1 cellular context compared by ENCODE assay signal in genomic region chr4:6355052-6355451, GRCh38.
TF ChIP-seq lines count a peak whose summit lies in the region.

No MANE protein-coding gene starts in this region.

TF ChIP-seq in K562, 482 proteins besides CTCF, POLR2A, EP300 and RAD21 (continued from another document):
- TF ChIP-seq CBFA2T3 (IDR thresholded peaks at IDR 0.05) (peak; percentile 84), HEY1 (CRISPR knock-in tag; IDR thresholded peaks at IDR 0.05; ENCODE audit: borderline replicate concordance) (no peak), BCOR (IDR thresholded peaks at IDR 0.05) (0 out of 2 replicates have a peak, but pooled peaks have one; percentile 26), TEAD4 (IDR thresholded peaks at IDR 0.05; ENCODE audit: low read length) (peak; percentile 53), TEAD4 (CRISPR knock-in tag; IDR thresholded peaks at IDR 0.05; ENCODE audit: borderline replicate concordance) (no peak), ZNF780A (CRISPR knock-in tag; IDR thresholded peaks at IDR 0.05) (no peak), ARID1B (IDR thresholded peaks at IDR 0.05) (peak; percentile 72), NFIC (IDR thresholded peaks at IDR 0.05) (0 out of 2 replicates have a peak, but pooled peaks have one; percentile 24), TFAP4 (CRISPR knock-in tag; IDR thresholded peaks at IDR 0.05; ENCODE audit: borderline replicate concordance) (peak; percentile 54; the same call in 1 of the 2 replicates), PATZ1 (CRISPR knock-in tag; IDR thresholded peaks at IDR 0.05; ENCODE audit: borderline replicate concordance) (no peak), ZKSCAN1 (IDR thresholded peaks at IDR 0.05; ENCODE audit: low read depth, low read length) (peak; percentile 96), KDM1A (IDR thresholded peaks at IDR 0.05) (peak in 1 of 2 experiments; percentile 21; a peak in 1 of 4 replicates), TCF3 (CRISPR knock-in tag; IDR thresholded peaks at IDR 0.05) (peak; percentile 75), FOSL1 (tag; conservative IDR thresholded peaks at IDR 0.05) (peak; percentile 52), SIX5 (IDR thresholded peaks at IDR 0.05; ENCODE audit: borderline replicate concordance in 1 of 2, insufficient read depth in 1 of 2, low read depth in 1 of 2, low read length in 2 of 2) (no peak), ZNF449 (CRISPR knock-in tag; IDR thresholded peaks at IDR 0.05) (no peak), ZFP30 (CRISPR knock-in tag; IDR thresholded peaks at IDR 0.05; ENCODE audit: borderline replicate concordance) (no peak), MTA2 (IDR thresholded peaks at IDR 0.05; ENCODE audit: low read depth) (peak; percentile 48), FIP1L1 (IDR thresholded peaks at IDR 0.05; ENCODE audit: low read depth, low read length, poor library complexity, severe bottlenecking) (no peak), FOXA3 (CRISPR knock-in tag; conservative IDR thresholded peaks at IDR 0.05 in 1 of 2, IDR thresholded peaks at IDR 0.05 in 1 of 2) (no peak)
